In the genomic region with DNA sequence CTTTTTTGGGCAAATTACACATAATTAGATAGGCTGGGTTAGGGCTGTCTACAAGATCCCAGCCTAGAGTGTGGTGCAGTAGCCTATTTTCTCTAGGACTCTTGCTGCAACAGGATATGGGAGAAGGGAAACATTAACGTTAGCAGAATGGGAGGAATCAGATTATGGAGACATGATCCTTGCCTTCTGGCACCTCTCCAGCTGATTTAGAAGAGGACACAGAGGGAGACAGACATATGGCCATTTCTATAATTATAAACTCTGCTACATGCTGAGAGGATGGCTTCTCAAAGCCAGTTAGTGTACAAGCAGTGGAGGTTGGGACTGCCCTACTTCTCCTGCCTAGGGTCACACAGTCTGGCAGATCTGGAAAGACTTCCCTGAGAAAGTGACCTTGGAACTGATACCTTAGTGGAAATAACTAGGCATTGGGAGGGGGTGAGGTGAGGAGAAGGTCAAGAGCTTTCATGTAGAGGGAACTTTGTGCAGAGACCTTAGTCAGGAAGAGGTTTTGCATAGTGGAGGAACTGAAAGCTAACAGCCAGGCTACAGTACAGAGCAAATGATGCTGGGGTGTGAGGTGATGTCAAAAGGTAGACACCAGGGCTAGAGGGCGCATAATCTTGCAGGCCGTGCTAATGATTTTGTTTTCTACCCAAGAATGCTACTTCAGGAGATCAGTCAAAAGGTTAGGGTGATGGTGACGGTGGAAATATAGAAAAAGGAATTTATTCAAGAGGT, we compare ENCODE assay signal across 9 cellular contexts. TPM values are rescaled to one million over a fixed set of nuclear protein-coding genes. Genes with fewer than 3 reads are reported as not detected.
DNase-seq lines count a peak whose midpoint lies in the region; ATAC-seq and TF ChIP-seq lines count a peak whose summit lies in the region.
"Had no signal": no experiment of that assay in that cellular context is flagged by ENCODE, and none has a peak within 500 bp of the region (broad histone marks: within the 10 kb centered on the region; RNA-seq: fewer than 3 reads in every experiment).

No MANE protein-coding gene starts in this region.

- H3K27ac Mint-ChIP-seq in central memory CD8-positive, alpha-beta T cell (ENCODE audit: low read depth): no peak overlapping the region

- peak; percentile 76 for DNase-seq in GM10266 (ENCODE audit: extremely low spot score)
- DNase-seq in central memory CD8-positive, alpha-beta T cell (ENCODE audit: low spot score in 2 of 2): no peak
- DNase-seq in ureter (ENCODE audit: low spot score): no peak
- DNase-seq in nucleus accumbens (lab: John Stamatoyannopoulos, UW): no peak
- no peak for DNase-seq in cardiac septum (ENCODE audit: low spot score)
- no peak for DNase-seq in activated naive CD4-positive, alpha-beta T cell treated with Interleukin-2 at 50 U/mL for 16 hours
- DNase-seq: islet precursor cell had no signal

- intact Hi-C loops in cardiac septum (cut with DNase I): loop anchor here (5.0 kb wide), 1 partner anchor 32 kb away; no protein-coding TSS in a partner anchor

- no peaks in the 10 kb centered on the region for H3K9me3 Mint-ChIP-seq in central memory CD8-positive, alpha-beta T cell

- ATAC-seq in GM19468 (IDR thresholded peaks at IDR 0.05; ENCODE audit: extremely low read depth, unreplicated experiment) (peak; percentile 53), HG03354 (IDR thresholded peaks at IDR 0.05; ENCODE audit: poor library complexity, severe bottlenecking, unreplicated experiment) (peak; percentile 85)
- ATAC-seq in central memory CD8-positive, alpha-beta T cell (replicated peaks; ENCODE audit: extremely low read depth, poor library complexity, severe bottlenecking): peak; percentile 58

- no peak overlapping the region for H3K4me3 Mint-ChIP-seq in central memory CD8-positive, alpha-beta T cell

- peak; percentile 7 for TF ChIP-seq CTCF in GM10266 (IDR thresholded peaks at IDR 0.05; ENCODE audit: control insufficient read depth, insufficient read depth, low read depth, missing control alignments)

- H3K4me1 Mint-ChIP-seq in central memory CD8-positive, alpha-beta T cell: peaks cover 11% of the 10 kb centered on the region

- H3K36me3 Mint-ChIP-seq in central memory CD8-positive, alpha-beta T cell (ENCODE audit: insufficient read depth): peaks cover 2% of the 10 kb centered on the region

- peaks cover 99% of the 10 kb centered on the region for H3K27me3 Mint-ChIP-seq in central memory CD8-positive, alpha-beta T cell

RNA-seq across cellular contexts. Expression of a gene that starts 1.2 kb away (rescaled TPM):
- 1.7 TPM for total RNA-seq in ureter
- 1.2 TPM for total RNA-seq in cardiac septum
